Comparison of ENCODE assay signal across 8 cellular contexts in the genomic region with DNA sequence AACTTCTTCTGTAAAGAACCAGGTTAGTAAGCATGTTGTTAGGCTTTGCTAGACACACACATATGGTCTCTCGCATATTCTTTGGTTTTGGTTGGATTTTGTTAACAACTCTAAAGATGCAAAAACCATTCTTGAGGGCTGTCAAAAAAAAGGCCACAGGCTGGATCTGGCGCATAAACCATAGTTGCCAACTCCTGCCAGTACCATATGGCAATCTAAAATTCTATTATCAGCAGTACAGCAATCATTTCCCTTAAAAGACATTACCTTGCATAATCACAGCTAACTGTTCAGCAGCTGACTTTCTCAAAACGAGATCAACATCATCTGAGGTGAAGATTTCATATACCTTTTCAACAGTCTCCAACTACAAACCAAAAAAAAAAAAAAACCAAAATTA.
"Had no signal": no experiment of that assay in that cellular context is flagged by ENCODE, and none has a peak within 500 bp of the region (broad histone marks: within the 10 kb centered on the region; RNA-seq: fewer than 3 reads in every experiment).

No MANE protein-coding gene starts in this region.

- ATAC-seq: GM23338, HepG2 had no signal

- DNase-seq: H9, HCEC 1CT, KBM-7 had no signal

- H3K4me3 Mint-ChIP-seq: GM23338, H9, IgD-negative memory B cell had no signal

- H3K27ac Mint-ChIP-seq: GM23338, H9, IgD-negative memory B cell had no signal

- H3K27me3 Mint-ChIP-seq: IgD-negative memory B cell had no signal

- FAIRE-seq: H1, H54, HepG2 had no signal

- H3K9me3 Mint-ChIP-seq: GM23338 had no signal

- H3K4me1 Mint-ChIP-seq: GM23338, H9, IgD-negative memory B cell had no signal
